In genomic region chr16:52467753-52468152, GRCh38 we compare ENCODE assay signal across 21 cellular contexts.
"Had no signal": no experiment of that assay in that cellular context is flagged by ENCODE, and none has a peak within 500 bp of the region (broad histone marks: within the 10 kb centered on the region; RNA-seq: fewer than 3 reads in every experiment).

No MANE protein-coding gene starts in this region.

- H3K4me3 Mint-ChIP-seq: memory B cell; natural killer cell; stimulated activated effector memory CD8-positive, alpha-beta T cell treated with anti-CD3 and anti-CD28 coated beads, Interleukin-12 subunit alpha, Interleukin-12 subunit beta, amount 100 ng/mL, for 72 hours had no signal

- H3K4me1 ChIP-seq: prostate gland, right atrium auricular region, sigmoid colon, thyroid gland, vagina had no signal

- FAIRE-seq: frontal cortex, keratinocyte, pancreas had no signal

- H3K27me3 ChIP-seq: neutrophil, pancreas, right atrium auricular region, sigmoid colon, stomach, vagina had no signal

- H3K27ac Mint-ChIP-seq: memory B cell; natural killer cell; stimulated activated effector memory CD8-positive, alpha-beta T cell treated with anti-CD3 and anti-CD28 coated beads, Interleukin-12 subunit alpha, Interleukin-12 subunit beta, amount 100 ng/mL, for 72 hours had no signal

- DNase-seq: cortex of kidney; head of caudate nucleus; natural killer cell; pancreas; sigmoid colon; stimulated activated CD4-positive, alpha-beta T cell treated with anti-CD3 and anti-CD28 coated beads, Interleukin-2, amount 100 ng/mL, for 24 hours; stimulated activated CD4-positive, alpha-beta T cell treated with anti-CD3 and anti-CD28 coated beads, Interleukin-4, amount 100 ng/mL, for 24 hours; stimulated activated naive CD4-positive, alpha-beta T cell treated with Interleukin-2 at 50 U/mL for 16 hours; stomach; thyroid gland; trophoblast cell had no signal

- ATAC-seq: left lobe of liver; natural killer cell; stimulated activated effector memory CD8-positive, alpha-beta T cell treated with anti-CD3 and anti-CD28 coated beads, Interleukin-12 subunit alpha, Interleukin-12 subunit beta, amount 100 ng/mL, for 72 hours had no signal

- H3K36me3 ChIP-seq: neutrophil, pancreas, prostate gland, right atrium auricular region, sigmoid colon, thyroid gland, vagina had no signal

- H3K9me3 ChIP-seq: neutrophil, pancreas, prostate gland, sigmoid colon, stomach, thyroid gland, vagina had no signal

- H3K27ac ChIP-seq: neutrophil, pancreas, prostate gland, right atrium auricular region, sigmoid colon, stomach, thyroid gland, vagina had no signal

- H3K4me3 ChIP-seq: lung, pancreas, prostate gland, right atrium auricular region, sigmoid colon, stomach, thyroid gland, vagina had no signal

- H3K9me3 Mint-ChIP-seq: natural killer cell had no signal

- H3K27me3 Mint-ChIP-seq: memory B cell had no signal

- H3K4me1 Mint-ChIP-seq: memory B cell; natural killer cell; stimulated activated effector memory CD8-positive, alpha-beta T cell treated with anti-CD3 and anti-CD28 coated beads, Interleukin-12 subunit alpha, Interleukin-12 subunit beta, amount 100 ng/mL, for 72 hours had no signal

- H3K36me3 Mint-ChIP-seq: memory B cell; natural killer cell; stimulated activated effector memory CD8-positive, alpha-beta T cell treated with anti-CD3 and anti-CD28 coated beads, Interleukin-12 subunit alpha, Interleukin-12 subunit beta, amount 100 ng/mL, for 72 hours had no signal
